Comparison of ENCODE assay signal across 22 cellular contexts in the genomic region with DNA sequence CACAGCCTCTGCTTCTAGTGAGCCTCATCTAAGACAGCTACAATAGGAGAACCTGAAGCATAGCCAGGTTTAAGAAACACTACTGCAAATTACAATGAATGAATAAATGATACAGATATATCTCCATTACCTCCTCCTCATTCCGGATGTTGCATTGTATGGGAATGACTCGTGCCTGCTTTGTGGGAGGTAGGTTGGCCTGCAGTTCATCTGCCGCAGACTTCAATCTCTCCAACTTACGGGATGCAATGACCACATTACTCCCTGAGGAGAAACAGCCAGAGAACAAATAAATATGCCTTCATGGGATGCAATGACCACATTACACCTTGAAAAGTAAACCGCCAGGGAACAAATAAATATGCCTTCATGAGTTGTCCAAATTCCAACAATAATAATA. TPM values are rescaled to one million over a fixed set of nuclear protein-coding genes. Genes with fewer than 3 reads are reported as not detected.
DNase-seq lines count a peak whose midpoint lies in the region; ATAC-seq and TF ChIP-seq lines count a peak whose summit lies in the region.
"Had no signal": no experiment of that assay in that cellular context is flagged by ENCODE, and none has a peak within 500 bp of the region (broad histone marks: within the 10 kb centered on the region; RNA-seq: fewer than 3 reads in every experiment).

No MANE protein-coding gene starts in this region.

- H3K9ac ChIP-seq in PC-3 (ENCODE audit: low read length): no peak overlapping the region
- no peak overlapping the region for H3K9ac ChIP-seq in trophoblast cell (ENCODE audit: low read length)

- BruUV-seq in PC-3 (replicated peaks; lab: Mats Ljungman, UMichigan): no TSS peak

- no peaks in the 10 kb centered on the region for H3K79me2 ChIP-seq in PC-3 (ENCODE audit: low read length)
- H3K79me2 ChIP-seq in trophoblast cell (ENCODE audit: control insufficient read depth, insufficient read depth, low read length, poor library complexity): no peaks in the 10 kb centered on the region

- H3K27me3 ChIP-seq in PC-3 (ENCODE audit: low read length) (no peaks in the 10 kb centered on the region), trophoblast cell (ENCODE audit: insufficient read depth, low read length) (no peaks in the 10 kb centered on the region)
- H3K27me3 ChIP-seq: ascending aorta, transverse colon had no signal

- H2BK5ac ChIP-seq in trophoblast cell (ENCODE audit: low read depth, low read length, poor library complexity): no peak overlapping the region

- intact Hi-C loops in PC-3 (cut with micrococcal nuclease): loop anchor here (5.0 kb wide), 1 partner anchor 34 kb away; no protein-coding TSS in a partner anchor

- no peaks in the 10 kb centered on the region for H3K4me1 ChIP-seq in PC-3 (ENCODE audit: insufficient read depth, low read length)
- H3K4me1 ChIP-seq in trophoblast cell (ENCODE audit: control insufficient read depth in 1 of 2, insufficient read depth in 2 of 2, low read length in 2 of 2): no peaks in the 10 kb centered on the region
- H3K4me1 ChIP-seq: ascending aorta, transverse colon had no signal

- no peaks in the 10 kb centered on the region for H3K9me2 ChIP-seq in PC-3 (replicated peaks; ENCODE audit: low read length)

- H2AFZ ChIP-seq in PC-3 (ENCODE audit: low read length) (no peak overlapping the region), trophoblast cell (ENCODE audit: insufficient read depth, low read length, poor library complexity) (no peak overlapping the region)

- H3K79me1 ChIP-seq in trophoblast cell (ENCODE audit: low read length): no peaks in the 10 kb centered on the region

- no peak overlapping the region for H4K91ac ChIP-seq in trophoblast cell (ENCODE audit: low read depth, low read length)

- CTCF ChIA-PET in PC-3 (lab: Charles Lee): no interaction called here

- WGBS in trophoblast cell (ENCODE audit: extremely low coverage, insufficient coverage, insufficient read length): no CpG with 5 or more reads among the region's 5 CpGs

- POLR2A ChIA-PET in PC-3 (lab: Charles Lee; ENCODE audit: unreplicated experiment): no interaction called here

- no peak overlapping the region for H4K8ac ChIP-seq in trophoblast cell (ENCODE audit: low read depth, low read length)

- H3F3A ChIP-seq in PC-3 (ENCODE audit: low read length, unreplicated experiment): no peaks in the 10 kb centered on the region

- TF ChIP-seq CTCF in PC-3 (conservative IDR thresholded peaks at IDR 0.05; ENCODE audit: low read depth, low read length): no peak
- no peak for TF ChIP-seq CTCF in epithelial cell of esophagus (IDR thresholded peaks at IDR 0.05; ENCODE audit: insufficient read depth, low read depth, low read length, missing control alignments)

- H3K14ac ChIP-seq in trophoblast cell (ENCODE audit: low read length): no peak overlapping the region

- H2AK5ac ChIP-seq in trophoblast cell (ENCODE audit: low read length): no peak overlapping the region

- no peak overlapping the region for H2BK120ac ChIP-seq in trophoblast cell (ENCODE audit: insufficient read depth, low read length, poor library complexity)

- H3K4me3 ChIP-seq in PC-3 (ENCODE audit: low read length) (no peak overlapping the region), epithelial cell of esophagus (ENCODE audit: low read length) (no peak overlapping the region), trophoblast cell (ENCODE audit: low read depth, low read length) (no peak overlapping the region)
- H3K4me3 ChIP-seq: ascending aorta, transverse colon had no signal

- H2BK12ac ChIP-seq in trophoblast cell (ENCODE audit: low read length): no peak overlapping the region

- H3K4me2 ChIP-seq in PC-3 (ENCODE audit: low read length) (no peak overlapping the region), trophoblast cell (ENCODE audit: low read length) (no peak overlapping the region)

- H3K27ac ChIP-seq in PC-3 (ENCODE audit: low read length) (no peak overlapping the region), trophoblast cell (ENCODE audit: low read depth, low read length) (no peak overlapping the region)
- H3K27ac ChIP-seq: ascending aorta, transverse colon had no signal

- no peaks in the 10 kb centered on the region for H4K20me1 ChIP-seq in PC-3 (ENCODE audit: low read length)

- no peak overlapping the region for H3K18ac ChIP-seq in trophoblast cell (ENCODE audit: low read length)

- no peak overlapping the region for H3K4ac ChIP-seq in trophoblast cell (ENCODE audit: low read depth, low read length)

- H3K36me3 ChIP-seq in PC-3 (ENCODE audit: low read depth, low read length): no peaks in the 10 kb centered on the region
- no peaks in the 10 kb centered on the region for H3K36me3 ChIP-seq in trophoblast cell (ENCODE audit: control insufficient read depth in 1 of 2, insufficient read depth in 2 of 2, low read length in 2 of 2)

- ATAC-seq in PC-3 (no peak), HG03354 (IDR thresholded peaks at IDR 0.05; ENCODE audit: poor library complexity, severe bottlenecking, unreplicated experiment) (no peak)
- ATAC-seq: activated CD8-positive, alpha-beta memory T cell treated with anti-CD3 and anti-CD28 coated beads, Interleukin-2, amount 10 ng/mL, durations not matched to agents 7 days and 5 days; stimulated activated memory B cell treated with anti-CD40 and anti-IgM and Interleukin-4, amounts not matched to agents 10 μg/mL and 1 μg/mL and 100 μg/mL, for 72 hours had no signal

- peak; percentile 75 for DNase-seq in EH (ENCODE audit: low read depth)
- peak; percentile 46 for DNase-seq in PC-3
- DNase-seq in epithelial cell of esophagus (ENCODE audit: low read depth): peak; percentile 29
- DNase-seq in trophoblast cell: no peak
- no peak for DNase-seq in activated T-cell treated with anti-CD3 and anti-CD28 coated beads, Interleukin-2, amount 50 U/mL, for 1 hour
- no peak for DNase-seq in NCI-H1417 (lab: John Stamatoyannopoulos, UW)
- no peak for DNase-seq in effector CD8-positive, alpha-beta T cell (lab: John Stamatoyannopoulos, UW)
- DNase-seq: activated CD4-positive, alpha-beta T cell treated with anti-CD3 and anti-CD28 coated beads for 1 hour; activated CD8-positive, alpha-beta memory T cell treated with anti-CD3 and anti-CD28 coated beads, Interleukin-2, amount 10 ng/mL, durations not matched to agents 7 days and 5 days; activated gamma-delta T cell; dermis blood vessel endothelial cell; DMS79; erythroblast; MV-4-11; NCI-H2029; NCI-H510A treated with DMSO at 0.1 percent for 48 hours; T1000; transverse colon had no signal

- H3K23ac ChIP-seq in trophoblast cell (ENCODE audit: low read length): peak overlapping the region; percentile 80

- H3K9me3 ChIP-seq in PC-3 (ENCODE audit: low read length): no peaks in the 10 kb centered on the region
- no peaks in the 10 kb centered on the region for H3K9me3 ChIP-seq in trophoblast cell (ENCODE audit: insufficient read depth, low read depth, low read length)
- H3K9me3 ChIP-seq: ascending aorta, transverse colon had no signal

- no peak overlapping the region for H4K12ac ChIP-seq in trophoblast cell (ENCODE audit: low read depth, low read length)

RNA-seq across cellular contexts. Expression of gene PECR, which starts 15.4 kb away (rescaled TPM):
- 23.0 and 26.0 TPM in 2 replicates for total RNA-seq in PC-3 (2014; rRNA removed)
- 1.9 and 2.2 TPM in 2 replicates for polyA plus RNA-seq in trophoblast cell (2013)

RNA-seq across cellular contexts. Expression of gene TMEM169, which starts 15.5 kb away (rescaled TPM):
- not detected in 2 replicates for total RNA-seq in PC-3 (2014; rRNA removed)
- polyA plus RNA-seq in trophoblast cell (2013): 0.33 and 0.47 TPM in 2 replicates
- polyA plus RNA-seq: keratinocyte had no signal

RNA-seq across cellular contexts. Expression of gene XRCC5, which starts 42.9 kb away (rescaled TPM):
- total RNA-seq in PC-3 (2014; rRNA removed): 277 and 290 TPM in 2 replicates
- 193 and 196 TPM in 2 replicates for polyA plus RNA-seq in trophoblast cell (2013)

RNA-seq across cellular contexts. Expression of gene MREG, which starts 52.9 kb away (rescaled TPM):
- total RNA-seq in PC-3 (2014; rRNA removed): 24.4 and 35.4 TPM in 2 replicates
- polyA plus RNA-seq in trophoblast cell (2013): 33.7 and 34.3 TPM in 2 replicates
- total RNA-seq: ascending aorta had no signal

Comparison
In these comparisons a context has a peak if more than half of its experiments do, and no peak if none do; other contexts are left out.
1. DNase-seq: peak in EH (single experiment), PC-3 (single experiment) and epithelial cell of esophagus (single experiment); none in trophoblast cell (0 of 2), activated T-cell treated with anti-CD3 and anti-CD28 coated beads, Interleukin-2, amount 50 U/mL, for 1 hour (single experiment), NCI-H1417 (0 of 3) and effector CD8-positive, alpha-beta T cell (single experiment).